In genomic region chr17:19244357-19244756, GRCh38 we compare ENCODE assay signal across 20 cellular contexts.
"Had no signal": no experiment of that assay in that cellular context is flagged by ENCODE, and none has a peak within 500 bp of the region (broad histone marks: within the 10 kb centered on the region; RNA-seq: fewer than 3 reads in every experiment).

No MANE protein-coding gene starts in this region.

- ATAC-seq: natural killer cell, right lobe of liver had no signal

- H3K9me3 Mint-ChIP-seq: natural killer cell, neural progenitor cell had no signal

- H3K9me3 ChIP-seq: heart left ventricle, ovary, right lobe of liver, stomach, upper lobe of left lung, uterus had no signal

- H3K27me3 Mint-ChIP-seq: progenitor cell of endocrine pancreas had no signal

- H3K4me1 Mint-ChIP-seq: natural killer cell had no signal

- H3K27ac Mint-ChIP-seq: natural killer cell, neural progenitor cell had no signal

- H3K27ac ChIP-seq: coronary artery, neural progenitor cell, ovary, right lobe of liver, upper lobe of left lung had no signal

- H3K36me3 Mint-ChIP-seq: natural killer cell had no signal

- H3K4me3 Mint-ChIP-seq: natural killer cell, neural progenitor cell had no signal

- DNase-seq: effector CD8-positive, alpha-beta T cell; foreskin melanocyte; hippocampal formation; kidney glomerular epithelial cell; mammary epithelial cell; natural killer cell; nucleus accumbens; right lobe of liver; stimulated activated CD4-positive, alpha-beta T cell treated with anti-CD3 and anti-CD28 coated beads, Interleukin-2, amount 100 ng/mL, for 24 hours; stimulated activated naive CD4-positive, alpha-beta T cell; stomach; substantia nigra; upper lobe of left lung; uterus had no signal

- H3K36me3 ChIP-seq: neural progenitor cell, ovary, right lobe of liver, upper lobe of left lung, uterus had no signal

- H3K4me3 ChIP-seq: coronary artery, heart left ventricle, neural progenitor cell, ovary, right lobe of liver, skin epidermis, stomach, upper lobe of left lung, uterus had no signal

- H3K27me3 ChIP-seq: heart left ventricle, neural progenitor cell, ovary, right lobe of liver, stomach, upper lobe of left lung, uterus had no signal
